Comparison of ENCODE assay signal across 22 cellular contexts in genomic region chr1:25729774-25730173, GRCh38.
DNase-seq lines count a peak whose midpoint lies in the region; ATAC-seq, FAIRE-seq and TF ChIP-seq lines count a peak whose summit lies in the region.
"Had no signal": no experiment of that assay in that cellular context is flagged by ENCODE, and none has a peak within 500 bp of the region (broad histone marks: within the 10 kb centered on the region; RNA-seq: fewer than 3 reads in every experiment).

No MANE protein-coding gene starts in this region.

- H3K4me1 Mint-ChIP-seq in natural killer cell (peaks cover 7 to 10% of the 10 kb centered on the region in 2 donors), HFFc6 (ENCODE audit: low read depth) (peaks cover 10% of the 10 kb centered on the region)

- H3K36me3 ChIP-seq in heart right ventricle, result no peaks in the 10 kb centered on the region
- H3K36me3 ChIP-seq in endothelial cell of umbilical vein (ENCODE audit: control insufficient read depth in 2 of 2, extremely low read depth in 1 of 2, insufficient read depth in 2 of 2, low read length in 2 of 2), result no peaks in the 10 kb centered on the region
- H3K36me3 ChIP-seq in uterus, result no peaks in the 10 kb centered on the region
- H3K36me3 ChIP-seq: left lung, neural progenitor cell, right lobe of liver had no signal

- H3K27ac Mint-ChIP-seq in natural killer cell (no peak overlapping the region), HFFc6 (no peak overlapping the region)
- H3K27ac Mint-ChIP-seq: activated B cell treated with CpG ODN at 0.5 μM for 24 hours; activated naive CD8-positive, alpha-beta T cell treated with anti-CD3 and anti-CD28 coated beads, Interleukin-2, amount 50 U/mL, for 24 hours; neural progenitor cell; stimulated activated naive CD8-positive, alpha-beta T cell treated with anti-CD3 and anti-CD28 coated beads, Interleukin-15, Interleukin-2, amounts not matched to agents 100 ng/mL and 50 ng/mL, for 24 hours had no signal

- H4K20me1 ChIP-seq in endothelial cell of umbilical vein (replicated peaks; ENCODE audit: control insufficient read depth, extremely low read depth, insufficient read depth, low read length), result no peaks in the 10 kb centered on the region

- no peak for FAIRE-seq in endothelial cell of umbilical vein (lab: Jason Lieb, UNC)
- FAIRE-seq: colon, GM18507, urothelium cell line had no signal

- POLR2A ChIA-PET in endothelial cell of umbilical vein (lab: Charles Lee), result interaction anchor here (1.2 kb wide), 1 partner anchor 14 kb away, joined by 3 read pairs; no protein-coding TSS in a partner anchor

- H3K79me2 ChIP-seq in endothelial cell of umbilical vein (ENCODE audit: control insufficient read depth, insufficient read depth, low read length), result no peaks in the 10 kb centered on the region

- BruUV-seq in endothelial cell of umbilical vein (replicated peaks; lab: Mats Ljungman, UMichigan), result no TSS peak

- no peak overlapping the region for H3K9ac ChIP-seq in endothelial cell of umbilical vein (replicated peaks; ENCODE audit: extremely low read depth, insufficient read depth, low read length)
- H3K9ac ChIP-seq: neural progenitor cell had no signal

- peaks cover 11 to 68% (median 43%) of the 10 kb centered on the region in 9 donors for H3K4me1 ChIP-seq in heart right ventricle
- H3K4me1 ChIP-seq in endothelial cell of umbilical vein (ENCODE audit: control insufficient read depth, extremely low read depth, insufficient read depth, low read length), result no peaks in the 10 kb centered on the region
- peaks cover 16% of the 10 kb centered on the region in 2 donors for H3K4me1 ChIP-seq in uterus

- H3K4me3 Mint-ChIP-seq in natural killer cell, result no peak overlapping the region
- H3K4me3 Mint-ChIP-seq in HFFc6, result no peak overlapping the region
- H3K4me3 Mint-ChIP-seq: activated B cell treated with CpG ODN at 0.5 μM for 24 hours; stimulated activated naive CD8-positive, alpha-beta T cell treated with anti-CD3 and anti-CD28 coated beads, Interleukin-15, Interleukin-2, amounts not matched to agents 100 ng/mL and 50 ng/mL, for 24 hours had no signal

- WGBS in heart right ventricle, 2 donors, result 51 to 58% methylated on average over 3 of the region's 3 CpGs

- H3K27ac ChIP-seq in heart right ventricle, result peak overlapping the region in 7 of 10 donors; percentile 8 to 85 (median 22)
- H3K27ac ChIP-seq in endothelial cell of umbilical vein (ENCODE audit: insufficient read depth, low read depth, low read length), result no peak overlapping the region
- peak overlapping the region; percentile 2 to 15 for H3K27ac ChIP-seq in uterus
- H3K27ac ChIP-seq: C4-2B, left lung, neural progenitor cell, right lobe of liver had no signal

- H3K9me3 ChIP-seq in heart right ventricle (no peaks in the 10 kb centered on the region), endothelial cell of umbilical vein (replicated peaks; ENCODE audit: control insufficient read depth, insufficient read depth, low read length) (no peaks in the 10 kb centered on the region), uterus (no peaks in the 10 kb centered on the region)
- H3K9me3 ChIP-seq: left lung, right lobe of liver had no signal

- CTCF ChIA-PET in endothelial cell of umbilical vein (lab: Charles Lee), result no interaction called here

- TF ChIP-seq POLR2A in endothelial cell of umbilical vein (IDR thresholded peaks at IDR 0.05; ENCODE audit: low read depth, low read length) (no peak), uterus (IDR thresholded peaks at IDR 0.05) (no peak)

- H3K4me3 ChIP-seq in heart right ventricle (no peak overlapping the region), endothelial cell of umbilical vein (replicated peaks in 1 of 3; ENCODE audit: insufficient read depth in 1 of 3, low read depth in 1 of 3, low read length in 3 of 3) (no peak overlapping the region), uterus (no peak overlapping the region)
- H3K4me3 ChIP-seq: left lung, neural progenitor cell, right lobe of liver had no signal

- H3K36me3 Mint-ChIP-seq in natural killer cell (no peaks in the 10 kb centered on the region), HFFc6 (ENCODE audit: low read depth) (no peaks in the 10 kb centered on the region)
- H3K36me3 Mint-ChIP-seq: neural progenitor cell had no signal

- dilution Hi-C loops in endothelial cell of umbilical vein (cut with MboI; ENCODE audit: extremely low pct_ligation_motif_present, low sequenced_read_pairs), result no loop called here

- ATAC-seq in heart right ventricle (no peak), left cardiac atrium (no peak), natural killer cell (no peak)

- TF ChIP-seq CTCF in heart right ventricle (IDR thresholded peaks at IDR 0.05) (no peak), endothelial cell of umbilical vein (IDR thresholded peaks at IDR 0.05; ENCODE audit: extremely low read depth in 1 of 2, insufficient read depth in 1 of 2, low read depth in 1 of 2, low read length in 2 of 2) (no peak), uterus (IDR thresholded peaks at IDR 0.05) (no peak), natural killer cell (IDR thresholded peaks at IDR 0.05) (no peak), HFFc6 (IDR thresholded peaks at IDR 0.05) (no peak)

- H3K27me3 Mint-ChIP-seq in natural killer cell (ENCODE audit: low read depth in 2 of 2) (peaks cover 56 to 69% of the 10 kb centered on the region in 2 donors), HFFc6 (ENCODE audit: insufficient read depth) (peaks cover 66% of the 10 kb centered on the region)

- intact Hi-C loops in heart right ventricle (cut with DNase I) (loop anchor here in 1 of 10 donors (2.0 to 5.0 kb wide), 2 partner anchors 35 to 1083 kb away; no protein-coding TSS in a partner anchor), left cardiac atrium (cut with DNase I) (no loop called here), endothelial cell of umbilical vein (cut with micrococcal nuclease) (no loop called here), uterus (cut with DNase I; ENCODE audit: low total_unique reads) (no loop called here), natural killer cell (cut with micrococcal nuclease) (no loop called here)

- no peaks in the 10 kb centered on the region for H3K9me3 Mint-ChIP-seq in natural killer cell
- H3K9me3 Mint-ChIP-seq in HFFc6, result no peaks in the 10 kb centered on the region
- H3K9me3 Mint-ChIP-seq: activated B cell treated with CpG ODN at 0.5 μM for 24 hours; activated naive CD8-positive, alpha-beta T cell treated with anti-CD3 and anti-CD28 coated beads, Interleukin-2, amount 50 U/mL, for 24 hours; neural progenitor cell; stimulated activated naive CD8-positive, alpha-beta T cell treated with anti-CD3 and anti-CD28 coated beads, Interleukin-15, Interleukin-2, amounts not matched to agents 100 ng/mL and 50 ng/mL, for 24 hours had no signal

- H2AFZ ChIP-seq in endothelial cell of umbilical vein (ENCODE audit: low read depth, low read length), result no peak overlapping the region
- H2AFZ ChIP-seq: neural progenitor cell had no signal

- no peaks in the 10 kb centered on the region for H3K9me1 ChIP-seq in endothelial cell of umbilical vein (replicated peaks; ENCODE audit: control insufficient read depth, extremely low read depth, insufficient read depth, low read length)

- no peak overlapping the region for H3K4me2 ChIP-seq in endothelial cell of umbilical vein (ENCODE audit: insufficient read depth, low read length)
- H3K4me2 ChIP-seq: neural progenitor cell had no signal

- no peaks in the 10 kb centered on the region for H3K27me3 ChIP-seq in heart right ventricle
- peaks cover 0 to 4% of the 10 kb centered on the region in 2 experiments for H3K27me3 ChIP-seq in endothelial cell of umbilical vein (ENCODE audit: control insufficient read depth in 2 of 2, insufficient read depth in 2 of 2, low read length in 2 of 2)
- H3K27me3 ChIP-seq in uterus, result no peaks in the 10 kb centered on the region
- H3K27me3 ChIP-seq: left lung, neural progenitor cell, right lobe of liver had no signal

- DNase-seq in heart right ventricle, result no peak
- DNase-seq in left cardiac atrium, result no peak
- peak; percentile 71 for DNase-seq in NCI-H2171 treated with DMSO at 0.1 percent for 48 hours (lab: John Stamatoyannopoulos, UW)
- DNase-seq in endothelial cell of umbilical vein (ENCODE audit: low read depth, low spot score), result peak; percentile 62
- DNase-seq in uterus, result no peak
- no peak for DNase-seq in natural killer cell
- DNase-seq in HFFc6, result no peak
- DNase-seq: activated B cell treated with CpG ODN at 0.5 μM for 24 hours; activated naive CD8-positive, alpha-beta T cell treated with anti-CD3 and anti-CD28 coated beads, Interleukin-2, amount 50 U/mL, for 24 hours; erythroblast; hippocampal formation; NCI-H1436 treated with DMSO at 0.1 percent for 48 hours; OCI-M1; right lobe of liver; SW 1271 had no signal

TF ChIP-seq in endothelial cell of umbilical vein, 7 proteins besides CTCF, POLR2A, EP300 and RAD21:
- TF ChIP-seq MAX (IDR thresholded peaks at IDR 0.05; ENCODE audit: insufficient read depth, insufficient read length), result no peak
- no peak for TF ChIP-seq MYC (IDR thresholded peaks at IDR 0.05; ENCODE audit: low read depth, low read length)
- TF ChIP-seq EZH2 (IDR thresholded peaks at IDR 0.05; ENCODE audit: borderline replicate concordance, low read depth, low read length, severe bottlenecking), result no peak
- TF ChIP-seq GATA2 (IDR thresholded peaks at IDR 0.05; ENCODE audit: insufficient read depth, insufficient read length, low read depth, low read length), result no peak
- TF ChIP-seq POLR2AphosphoS5 (IDR thresholded peaks at IDR 0.05; ENCODE audit: insufficient read depth, low read depth, low read length), result no peak
- TF ChIP-seq JUN (IDR thresholded peaks at IDR 0.05; ENCODE audit: borderline replicate concordance, insufficient read depth, insufficient read length, low read depth), result no peak
- TF ChIP-seq FOS (IDR thresholded peaks at IDR 0.05; ENCODE audit: borderline replicate concordance, insufficient read depth, low read length), result no peak

Comparison
In these comparisons a context has a peak if more than half of its experiments do, and no peak if none do; other contexts are left out.
1. DNase-seq: peak in NCI-H2171 treated with DMSO at 0.1 percent for 48 hours (single experiment) and endothelial cell of umbilical vein (single experiment); none in heart right ventricle (0 of 2), left cardiac atrium (single experiment), uterus (0 of 2), natural killer cell (single experiment) and HFFc6 (single experiment).